ENCODE assay signal across 8 cellular contexts in the genomic region with DNA sequence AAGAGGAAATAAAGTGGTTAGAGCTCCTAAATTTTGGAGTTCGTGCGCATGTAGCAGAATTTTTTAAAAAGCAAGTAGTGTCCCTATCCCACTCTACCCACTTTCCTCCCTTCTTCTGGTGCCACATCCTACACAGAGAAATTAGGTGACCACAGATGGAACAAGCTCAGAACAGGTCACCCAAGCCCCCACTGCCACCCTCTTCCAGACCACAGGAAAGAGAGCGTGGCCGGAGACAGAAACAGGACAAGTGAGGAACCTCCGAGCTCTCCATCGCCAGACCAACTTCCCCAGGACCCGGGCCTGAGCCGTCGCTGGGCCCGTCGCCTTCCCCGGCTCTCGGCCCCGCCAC. TPM values are rescaled to one million over a fixed set of nuclear protein-coding genes. Genes with fewer than 3 reads are reported as not detected.
DNase-seq lines count a peak whose midpoint lies in the region; ATAC-seq and TF ChIP-seq lines count a peak whose summit lies in the region.

No MANE protein-coding gene starts in this region.

- H3K4me3 ChIP-seq in NB4 (ENCODE audit: low read depth, low read length) (peak overlapping the region; percentile 92), endodermal cell (ENCODE audit: low read length) (peak overlapping the region; percentile 99), ovary (peak overlapping the region; percentile 86)

- peak overlapping the region; percentile 94 for H3K27ac Mint-ChIP-seq in endodermal cell

- no peaks in the 10 kb centered on the region for H3K36me3 Mint-ChIP-seq in endodermal cell (ENCODE audit: low read depth)

- no peak for TF ChIP-seq EP300 in ovary (IDR thresholded peaks at IDR 0.05)

- TF ChIP-seq POLR2A in NB4 (IDR thresholded peaks at IDR 0.05; ENCODE audit: extremely low read depth, insufficient read length) (no peak), ovary (IDR thresholded peaks at IDR 0.05) (no peak)

- DNase-seq in NB4 (ENCODE audit: low read depth) (no peak), endodermal cell (no peak), ovary (no peak), GM19238 (ENCODE audit: insufficient read length, low spot score) (no peak), NK-92 (lab: John Stamatoyannopoulos, UW; ENCODE audit: unreplicated experiment) (no peak), DMS53 treated with DMSO at 0.1 percent for 48 hours (lab: John Stamatoyannopoulos, UW; ENCODE audit: unreplicated experiment) (no peak)
- no peak for DNase-seq in NK-92 treated with Interleukin-12 subunit alpha and Interleukin-12 subunit beta, amount 100 ng/mL, for 24 hours (lab: John Stamatoyannopoulos, UW)

- H3K9me3 Mint-ChIP-seq in endodermal cell = no peaks in the 10 kb centered on the region

- no peaks in the 10 kb centered on the region for H3K36me3 ChIP-seq in endodermal cell (ENCODE audit: control insufficient read depth, insufficient read depth, low read length)
- H3K36me3 ChIP-seq in ovary = no peaks in the 10 kb centered on the region

- WGBS in endodermal cell (ENCODE audit: insufficient coverage in 1 of 2, insufficient read length in 1 of 2), 2 experiments = 0 to 1% methylated on average over 3 to 14 of the region's 14 CpGs
- WGBS in ovary, 3 donors = 1 to 2% (median 1%) methylated on average over 14 of the region's 14 CpGs

- H3K27ac ChIP-seq in endodermal cell (ENCODE audit: low read depth, low read length) (peak overlapping the region; percentile 99), ovary (peak overlapping the region; percentile 98)

- H3K27me3 ChIP-seq in endodermal cell (ENCODE audit: control insufficient read depth, insufficient read depth, low read length, poor library complexity, severe bottlenecking) (no peaks in the 10 kb centered on the region), ovary (no peaks in the 10 kb centered on the region)

- peak overlapping the region; percentile 96 for H3K9ac ChIP-seq in endodermal cell (ENCODE audit: extremely low read depth, low read length, poor library complexity, severe bottlenecking)

- H3K4me3 Mint-ChIP-seq in endodermal cell = peak overlapping the region; percentile 86

- H3K4me1 Mint-ChIP-seq in endodermal cell = peaks cover 16% of the 10 kb centered on the region

- peaks cover 13% of the 10 kb centered on the region for H3K27me3 Mint-ChIP-seq in endodermal cell (ENCODE audit: insufficient read depth)

- ATAC-seq in GM21447 (IDR thresholded peaks at IDR 0.05; ENCODE audit: unreplicated experiment) = peak; percentile 4

- H3K9me3 ChIP-seq in endodermal cell (ENCODE audit: control insufficient read depth, low read length) (no peaks in the 10 kb centered on the region), ovary (no peaks in the 10 kb centered on the region)

- TF ChIP-seq CTCF in NB4 (IDR thresholded peaks at IDR 0.05; ENCODE audit: low read depth, low read length) (no peak), endodermal cell (conservative IDR thresholded peaks at IDR 0.05) (no peak), ovary (IDR thresholded peaks at IDR 0.05) (no peak)

- H3K4me1 ChIP-seq in endodermal cell (ENCODE audit: control insufficient read depth, insufficient read depth, low read length) (no peaks in the 10 kb centered on the region), ovary (ENCODE audit: insufficient read depth) (no peaks in the 10 kb centered on the region)

- intact Hi-C loops in ovary (cut with DNase I) = loop anchor here (2.0 to 10.0 kb wide), 5 partner anchors 69 to 84 kb away; a partner anchor contains a TSS

RNA-seq across cellular contexts. Expression of a gene that starts 0.4 kb away (rescaled TPM):
- 10 to 100 TPM; 43.6 to 44.9 TPM for total RNA-seq in endodermal cell
- polyA plus RNA-seq in endodermal cell (2013, experiment 1 of 2) = 38.5 TPM
- 37.9 TPM for polyA plus RNA-seq in endodermal cell (2013, experiment 2 of 2)
- total RNA-seq in ovary = 10 to 100 TPM; 21.8 to 54.5 (median 29.8) TPM
- 100 to 1,000 TPM in 1 of 2 donors, 10 to 100 TPM in 1; 26.4 to 100 TPM for polyA plus RNA-seq in ovary
